ENCODE assay signal across 8 cellular contexts in genomic region chr4:3201718-3202702, GRCh38.
A peak's percentile ranks its signal among the peaks of the same experiment; 100 is the strongest.
DNase-seq lines count a peak whose midpoint lies in the region; ATAC-seq lines count a peak whose summit lies in the region.

No MANE protein-coding gene starts in this region.

- intact Hi-C loops in dendritic cell treated with granulocyte-macrophage colony-stimulating factor and Interleukin-4, amounts not matched to agents 40 ng/mL and 50 ng/mL, for 4 days (cut with micrococcal nuclease): no loop called here

- peak; percentile 37 for DNase-seq in stimulated activated CD4-positive, alpha-beta T cell treated with anti-CD3 and anti-CD28 coated beads, Interleukin-12 subunit alpha, Interleukin-12 subunit beta, amount 100 ng/mL, for 4 hours
- DNase-seq in NCI-H2227 treated with DMSO at 0.1 percent for 48 hours (lab: John Stamatoyannopoulos, UW): no peak
- no peak for DNase-seq in HCEC 1CT

- peak; percentile 62 for ATAC-seq in GM18502 (IDR thresholded peaks at IDR 0.05; ENCODE audit: poor library complexity, unreplicated experiment)
- peak; percentile 53 for ATAC-seq in HG03342 (IDR thresholded peaks at IDR 0.05; ENCODE audit: unreplicated experiment)
- ATAC-seq in activated CD4-positive, CD25-positive, alpha-beta regulatory T cell treated with anti-CD3 and anti-CD28 coated beads, Interleukin-2, amount 50 U/mL, for 24 hours: peak; percentile 85 to 86
- no peak for ATAC-seq in HG03571 (IDR thresholded peaks at IDR 0.05; ENCODE audit: unreplicated experiment)

- H3K27me3 Mint-ChIP-seq in dendritic cell treated with granulocyte-macrophage colony-stimulating factor and Interleukin-4, amounts not matched to agents 40 ng/mL and 50 ng/mL, for 4 days: no peaks in the 10 kb centered on the region

- peaks cover 89% of the 10 kb centered on the region for H3K36me3 Mint-ChIP-seq in dendritic cell treated with granulocyte-macrophage colony-stimulating factor and Interleukin-4, amounts not matched to agents 40 ng/mL and 50 ng/mL, for 4 days (ENCODE audit: low read depth)

- peak overlapping the region; percentile 39 for H3K27ac Mint-ChIP-seq in dendritic cell treated with granulocyte-macrophage colony-stimulating factor and Interleukin-4, amounts not matched to agents 40 ng/mL and 50 ng/mL, for 4 days

- H3K4me1 Mint-ChIP-seq in dendritic cell treated with granulocyte-macrophage colony-stimulating factor and Interleukin-4, amounts not matched to agents 40 ng/mL and 50 ng/mL, for 4 days (ENCODE audit: low read depth): peaks cover 28% of the 10 kb centered on the region

- no peak overlapping the region for H3K4me3 Mint-ChIP-seq in dendritic cell treated with granulocyte-macrophage colony-stimulating factor and Interleukin-4, amounts not matched to agents 40 ng/mL and 50 ng/mL, for 4 days

- H3K9me3 Mint-ChIP-seq in dendritic cell treated with granulocyte-macrophage colony-stimulating factor and Interleukin-4, amounts not matched to agents 40 ng/mL and 50 ng/mL, for 4 days: no peaks in the 10 kb centered on the region
